In genomic region chr21:41636636-41637625, GRCh38 we compare ENCODE assay signal across 26 cellular contexts.
DNase-seq lines count a peak whose midpoint lies in the region; FAIRE-seq and TF ChIP-seq lines count a peak whose summit lies in the region.
"Had no signal": no experiment of that assay in that cellular context is flagged by ENCODE, and none has a peak within 500 bp of the region (broad histone marks: within the 10 kb centered on the region; RNA-seq: fewer than 3 reads in every experiment).

No MANE protein-coding gene starts in this region.

- H3K4me1 ChIP-seq in small intestine (ENCODE audit: control insufficient read depth in 2 of 2, insufficient read depth in 1 of 2, low read depth in 1 of 2, low read length in 1 of 2), result peaks cover 0 to 8% of the 10 kb centered on the region in 2 donors
- H3K4me1 ChIP-seq in trophoblast cell (ENCODE audit: control insufficient read depth in 1 of 2, insufficient read depth in 2 of 2, low read length in 2 of 2), result peaks cover 3 to 12% of the 10 kb centered on the region in 2 experiments
- H3K4me1 ChIP-seq: lower lobe of right lung, neural progenitor cell had no signal

- H4K12ac ChIP-seq in trophoblast cell (ENCODE audit: low read depth, low read length), result no peak overlapping the region

- H2BK12ac ChIP-seq in trophoblast cell (ENCODE audit: low read length), result no peak overlapping the region

- no peaks in the 10 kb centered on the region for H3K79me2 ChIP-seq in trophoblast cell (ENCODE audit: control insufficient read depth, insufficient read depth, low read length, poor library complexity)

- no peaks in the 10 kb centered on the region for H3K36me3 ChIP-seq in small intestine (ENCODE audit: control insufficient read depth in 2 of 2, insufficient read depth in 2 of 2, low read length in 2 of 2)
- H3K36me3 ChIP-seq in trophoblast cell (ENCODE audit: control insufficient read depth in 1 of 2, insufficient read depth in 2 of 2, low read length in 2 of 2), result no peaks in the 10 kb centered on the region
- H3K36me3 ChIP-seq: lower lobe of right lung, neural progenitor cell, transverse colon had no signal

- no peak overlapping the region for H3K4me3 Mint-ChIP-seq in nephron progenitor cell
- H3K4me3 Mint-ChIP-seq: activated B cell treated with CpG ODN at 0.5 μM for 24 hours; activated naive CD8-positive, alpha-beta T cell treated with anti-CD3 and anti-CD28 coated beads, Interleukin-2, amount 10 ng/mL, durations not matched to agents 7 days and 5 days; activated T-helper 17 cell treated with anti-CD3 and anti-CD28 coated beads, Interleukin-2, amount 50 U/mL, for 72 hours; CD4-positive, alpha-beta T cell; neural progenitor cell had no signal

- no peak overlapping the region for H2BK120ac ChIP-seq in trophoblast cell (ENCODE audit: insufficient read depth, low read length, poor library complexity)

- H3K4me2 ChIP-seq in trophoblast cell (ENCODE audit: low read length), result no peak overlapping the region
- H3K4me2 ChIP-seq: neural progenitor cell had no signal

- no peaks in the 10 kb centered on the region for H3K79me1 ChIP-seq in trophoblast cell (ENCODE audit: low read length)

- no peak overlapping the region for H3K27ac ChIP-seq in small intestine (ENCODE audit: low read depth in 1 of 2, low read length in 1 of 2)
- H3K27ac ChIP-seq in trophoblast cell (ENCODE audit: low read depth, low read length), result no peak overlapping the region
- H3K27ac ChIP-seq: lower lobe of right lung, neural progenitor cell, transverse colon had no signal

- H3K9me3 ChIP-seq in small intestine (ENCODE audit: control insufficient read depth, low read depth), result no peaks in the 10 kb centered on the region
- peaks cover 7% of the 10 kb centered on the region for H3K9me3 ChIP-seq in trophoblast cell (ENCODE audit: insufficient read depth, low read depth, low read length)
- H3K9me3 ChIP-seq: transverse colon had no signal

- H2AK5ac ChIP-seq in trophoblast cell (ENCODE audit: low read length), result no peak overlapping the region

- H3K23ac ChIP-seq in trophoblast cell (ENCODE audit: low read length), result no peak overlapping the region

- H3K27me3 ChIP-seq in small intestine (ENCODE audit: control insufficient read depth in 2 of 2, insufficient read depth in 2 of 2, low read length in 2 of 2) (no peaks in the 10 kb centered on the region), trophoblast cell (ENCODE audit: insufficient read depth, low read length) (no peaks in the 10 kb centered on the region)
- H3K27me3 ChIP-seq: neural progenitor cell had no signal

- H3K36me3 Mint-ChIP-seq in nephron progenitor cell (ENCODE audit: low read depth), result no peaks in the 10 kb centered on the region
- H3K36me3 Mint-ChIP-seq: activated naive CD8-positive, alpha-beta T cell treated with anti-CD3 and anti-CD28 coated beads, Interleukin-2, amount 10 ng/mL, durations not matched to agents 7 days and 5 days; neural progenitor cell had no signal

- no peak overlapping the region for H3K9ac ChIP-seq in trophoblast cell (ENCODE audit: low read length)
- H3K9ac ChIP-seq: neural progenitor cell had no signal

- WGBS in small intestine, 3 donors, result 65 to 79% (median 75%) methylated on average over 12 of the region's 12 CpGs
- no CpG with 5 or more reads among the region's 12 CpGs for WGBS in trophoblast cell (ENCODE audit: extremely low coverage, insufficient coverage, insufficient read length)

- H3K9me3 Mint-ChIP-seq in nephron progenitor cell, result peaks cover 5% of the 10 kb centered on the region
- H3K9me3 Mint-ChIP-seq: activated B cell treated with CpG ODN at 0.5 μM for 24 hours; activated naive CD8-positive, alpha-beta T cell treated with anti-CD3 and anti-CD28 coated beads, Interleukin-2, amount 10 ng/mL, durations not matched to agents 7 days and 5 days; activated T-helper 17 cell treated with anti-CD3 and anti-CD28 coated beads, Interleukin-2, amount 50 U/mL, for 72 hours; CD4-positive, alpha-beta T cell had no signal

- no peak overlapping the region for H2BK5ac ChIP-seq in trophoblast cell (ENCODE audit: low read depth, low read length, poor library complexity)

- peak; percentile 15 for DNase-seq in DMS153 treated with DMSO at 0.1 percent for 48 hours (lab: John Stamatoyannopoulos, UW; ENCODE audit: unreplicated experiment)
- DNase-seq in NCI-H1092 treated with DMSO at 0.1 percent for 48 hours (lab: John Stamatoyannopoulos, UW), result peak; percentile 51
- DNase-seq in NCI-H748 (lab: John Stamatoyannopoulos, UW; ENCODE audit: unreplicated experiment), result peak; percentile 63
- no peak for DNase-seq in nephron progenitor cell
- no peak for DNase-seq in small intestine
- DNase-seq in SKM-1 (lab: John Stamatoyannopoulos, UW; ENCODE audit: unreplicated experiment), result no peak
- no peak for DNase-seq in trophoblast cell
- DNase-seq: activated B cell treated with CpG ODN at 0.5 μM for 24 hours; activated CD8-positive, alpha-beta memory T cell treated with anti-CD3 and anti-CD28 coated beads, Interleukin-2, amount 50 U/mL, for 48 hours; activated naive CD8-positive, alpha-beta T cell treated with anti-CD3 and anti-CD28 coated beads, Interleukin-2, amount 10 ng/mL, durations not matched to agents 7 days and 5 days; CD4-positive, alpha-beta T cell; glutamatergic neuron; kidney; lower lobe of right lung; NCI-H1048; NCI-H2171; NCI-H774; posterior cingulate gyrus; SHP77 treated with DMSO at 0.1 percent for 48 hours; stimulated activated CD8-positive, alpha-beta memory T cell treated with anti-CD3 and anti-CD28 coated beads, Interleukin-4, amount 100 ng/mL, for 48 hours; SW 1271; transverse colon had no signal

- H3K4me1 Mint-ChIP-seq in nephron progenitor cell, result peaks cover 30% of the 10 kb centered on the region
- H3K4me1 Mint-ChIP-seq: activated B cell treated with CpG ODN at 0.5 μM for 24 hours; activated naive CD8-positive, alpha-beta T cell treated with anti-CD3 and anti-CD28 coated beads, Interleukin-2, amount 10 ng/mL, durations not matched to agents 7 days and 5 days; activated T-helper 17 cell treated with anti-CD3 and anti-CD28 coated beads, Interleukin-2, amount 50 U/mL, for 72 hours had no signal

- peak overlapping the region; percentile 23 for H3K27ac Mint-ChIP-seq in nephron progenitor cell
- H3K27ac Mint-ChIP-seq: activated B cell treated with CpG ODN at 0.5 μM for 24 hours; activated naive CD8-positive, alpha-beta T cell treated with anti-CD3 and anti-CD28 coated beads, Interleukin-2, amount 10 ng/mL, durations not matched to agents 7 days and 5 days; activated T-helper 17 cell treated with anti-CD3 and anti-CD28 coated beads, Interleukin-2, amount 50 U/mL, for 72 hours; CD4-positive, alpha-beta T cell; neural progenitor cell had no signal

- H3K4me3 ChIP-seq in small intestine (ENCODE audit: low read depth in 1 of 2, low read length in 2 of 2), result no peak overlapping the region
- H3K4me3 ChIP-seq in trophoblast cell (ENCODE audit: low read depth, low read length), result no peak overlapping the region
- H3K4me3 ChIP-seq: lower lobe of right lung, neural progenitor cell, transverse colon had no signal

- no peak for TF ChIP-seq CTCF in nephron progenitor cell (IDR thresholded peaks at IDR 0.05)

- H2AFZ ChIP-seq in trophoblast cell (ENCODE audit: insufficient read depth, low read length, poor library complexity), result no peak overlapping the region
- H2AFZ ChIP-seq: neural progenitor cell had no signal

- no peak overlapping the region for H4K8ac ChIP-seq in trophoblast cell (ENCODE audit: low read depth, low read length)

- FAIRE-seq in small intestine (lab: Jason Lieb, UNC), result no peak
- FAIRE-seq: astrocyte, H1, kidney had no signal

- no peak overlapping the region for H3K4ac ChIP-seq in trophoblast cell (ENCODE audit: low read depth, low read length)

- H4K91ac ChIP-seq in trophoblast cell (ENCODE audit: low read depth, low read length), result no peak overlapping the region

- no peak overlapping the region for H3K18ac ChIP-seq in trophoblast cell (ENCODE audit: low read length)

- H3K27me3 Mint-ChIP-seq in nephron progenitor cell (ENCODE audit: low read depth, poor library complexity), result peaks cover 6% of the 10 kb centered on the region

- no peak overlapping the region for H3K14ac ChIP-seq in trophoblast cell (ENCODE audit: low read length)

Comparison
In these comparisons a context has a peak if more than half of its experiments do, and no peak if none do; other contexts are left out.
1. DNase-seq: peak in DMS153 treated with DMSO at 0.1 percent for 48 hours (single experiment), NCI-H1092 treated with DMSO at 0.1 percent for 48 hours (single experiment) and NCI-H748 (single experiment); none in nephron progenitor cell (single experiment), small intestine (single experiment), SKM-1 (single experiment) and trophoblast cell (0 of 2).